9 cellular contexts compared by ENCODE assay signal in the genomic region with DNA sequence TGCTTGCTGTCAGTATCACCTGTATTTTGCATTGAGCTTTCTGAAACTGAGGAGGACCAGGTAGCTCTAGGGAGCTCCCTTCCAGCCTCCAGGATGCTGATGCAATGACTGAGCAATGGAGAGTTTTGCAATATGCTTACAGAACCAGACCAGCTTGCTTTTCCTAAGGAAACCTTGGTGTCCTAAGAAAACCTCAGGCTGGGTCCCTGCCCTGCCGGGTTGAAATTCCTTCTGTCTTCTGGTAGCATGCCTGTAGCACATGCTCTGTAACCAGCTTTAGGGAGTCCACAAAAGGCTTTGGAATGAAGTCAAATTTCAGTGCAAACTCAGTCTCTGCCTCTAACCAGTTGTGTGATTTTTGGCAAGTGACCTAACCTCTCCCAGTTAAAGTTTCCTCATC.
DNase-seq lines count a peak whose midpoint lies in the region; ATAC-seq, FAIRE-seq and TF ChIP-seq lines count a peak whose summit lies in the region.
"Had no signal": no experiment of that assay in that cellular context is flagged by ENCODE, and none has a peak within 500 bp of the region (broad histone marks: within the 10 kb centered on the region; RNA-seq: fewer than 3 reads in every experiment).

No MANE protein-coding gene starts in this region.

- H3K27me3 ChIP-seq in GM23248 (replicated peaks; ENCODE audit: insufficient read depth) (no peaks in the 10 kb centered on the region), RWPE2 (ENCODE audit: insufficient read depth, poor library complexity, severe bottlenecking) (no peaks in the 10 kb centered on the region), gastrocnemius medialis (no peaks in the 10 kb centered on the region)
- H3K27me3 ChIP-seq: vagina had no signal

- H3K36me3 ChIP-seq in GM23248 (ENCODE audit: low read depth), result no peaks in the 10 kb centered on the region
- H3K36me3 ChIP-seq in RWPE2 (ENCODE audit: low read depth), result peaks cover 10% of the 10 kb centered on the region
- H3K36me3 ChIP-seq in gastrocnemius medialis, result no peaks in the 10 kb centered on the region
- H3K36me3 ChIP-seq: vagina had no signal

- TF ChIP-seq CTCF in RWPE2 (IDR thresholded peaks at IDR 0.05; ENCODE audit: poor library complexity, severe bottlenecking), result no peak
- no peak for TF ChIP-seq CTCF in gastrocnemius medialis (IDR thresholded peaks at IDR 0.05 in 4 of 5, conservative IDR thresholded peaks at IDR 0.05 in 1 of 5)

- ATAC-seq in RWPE2 (ENCODE audit: low read depth) (peak; percentile 96), gastrocnemius medialis (peak; percentile 95 to 98)

- peak overlapping the region; percentile 46 for H3K9ac ChIP-seq in GM23248

- H3K4me1 ChIP-seq in GM23248 (ENCODE audit: insufficient read depth) (peaks cover 27% of the 10 kb centered on the region), RWPE2 (ENCODE audit: insufficient read depth, poor library complexity, severe bottlenecking) (peaks cover 37% of the 10 kb centered on the region), gastrocnemius medialis (peaks cover 9 to 10% of the 10 kb centered on the region in 2 donors)

- H3K4me3 ChIP-seq in GM23248 (no peak overlapping the region), RWPE2 (ENCODE audit: severe bottlenecking) (no peak overlapping the region), gastrocnemius medialis (no peak overlapping the region)
- H3K4me3 ChIP-seq: vagina had no signal

- H3K4me2 ChIP-seq in GM23248 (ENCODE audit: unreplicated experiment), result no peak overlapping the region

- H3K9me2 ChIP-seq in GM23248 (ENCODE audit: insufficient read depth), result no peaks in the 10 kb centered on the region

- H3K79me2 ChIP-seq in GM23248 (ENCODE audit: insufficient read depth), result no peaks in the 10 kb centered on the region

- no peak overlapping the region for H2AFZ ChIP-seq in GM23248

- H3K27ac ChIP-seq in GM23248, result peak overlapping the region; percentile 84
- H3K27ac ChIP-seq in RWPE2 (ENCODE audit: poor library complexity, severe bottlenecking), result peak overlapping the region; percentile 97
- peak overlapping the region in 2 of 4 donors; percentile 5 to 8 for H3K27ac ChIP-seq in gastrocnemius medialis
- H3K27ac ChIP-seq in caudate nucleus (ENCODE audit: low read depth, low read length), result no peak overlapping the region
- H3K27ac ChIP-seq: vagina had no signal

- in situ Hi-C loops in GM23248 (cut with MboI), result no loop called here
- in situ Hi-C loops in gastrocnemius medialis (cut with MboI; ENCODE audit: low sequenced_read_pairs in 4 of 4), result no loop called here

- peaks cover 23% of the 10 kb centered on the region for H3F3A ChIP-seq in GM23248 (ENCODE audit: insufficient read depth)

- WGBS in GM23248 (ENCODE audit: low coverage in 1 of 2, low lambda C conversion rate in 2 of 2, missing lambda C conversion rate in 2 of 2), 2 experiments, result 0 to 7% methylated on average over 1 of the region's 1 CpG

- DNase-seq in GM23248 (peak; percentile 98), RWPE2 (ENCODE audit: low spot score) (peak; percentile 86), fibroblast of the conjunctiva (ENCODE audit: low read depth) (peak; percentile 99), gastrocnemius medialis (peak; percentile 58 to 84), caudate nucleus (lab: John Stamatoyannopoulos, UW) (no peak), GM12891 (ENCODE audit: insufficient read length, low spot score) (no peak), NOMO-1 treated with dmso at 0.1 percent for 144 hours (lab: John Stamatoyannopoulos, UW; ENCODE audit: unreplicated experiment) (no peak)
- no peak for DNase-seq in activated CD4-positive, alpha-beta T cell treated with anti-CD3 and anti-CD28 coated beads for 4 hours

- H3K9me3 ChIP-seq in GM23248 (ENCODE audit: low read depth) (no peaks in the 10 kb centered on the region), RWPE2 (ENCODE audit: severe bottlenecking) (peaks cover 11% of the 10 kb centered on the region), gastrocnemius medialis (no peaks in the 10 kb centered on the region)

- H4K20me1 ChIP-seq in GM23248 (ENCODE audit: insufficient read depth), result no peaks in the 10 kb centered on the region

- TF ChIP-seq POLR2A in gastrocnemius medialis (IDR thresholded peaks at IDR 0.05), result no peak
- no peak for TF ChIP-seq POLR2A in GM12891 (IDR thresholded peaks at IDR 0.05; ENCODE audit: low read depth, low read length)

- intact Hi-C loops in gastrocnemius medialis (cut with DNase I; ENCODE audit: low total_unique reads), result no loop called here

- FAIRE-seq in GM12891 (lab: Jason Lieb, UNC), result no peak

TF ChIP-seq in GM12891, 5 proteins besides CTCF, POLR2A, EP300 and RAD21:
- no peak for TF ChIP-seq TAF1 (IDR thresholded peaks at IDR 0.05; ENCODE audit: low read depth, low read length)
- no peak for TF ChIP-seq PAX5 (IDR thresholded peaks at IDR 0.05; ENCODE audit: insufficient read depth, low read length, severe bottlenecking)
- no peak for TF ChIP-seq POU2F2 (IDR thresholded peaks at IDR 0.05; ENCODE audit: low read depth, low read length)
- no peak for TF ChIP-seq SPI1 (IDR thresholded peaks at IDR 0.05; ENCODE audit: low read depth, low read length)
- TF ChIP-seq POLR2AphosphoS5 (IDR thresholded peaks at IDR 0.05; ENCODE audit: low read depth, low read length), result no peak

Comparison
In these comparisons a context has a peak if more than half of its experiments do, and no peak if none do; other contexts are left out.
1. DNase-seq: peak in GM23248 (single experiment), RWPE2 (single experiment), fibroblast of the conjunctiva (single experiment) and gastrocnemius medialis (2 of 2); none in caudate nucleus (0 of 61), GM12891 (single experiment), NOMO-1 treated with dmso at 0.1 percent for 144 hours (single experiment) and activated CD4-positive, alpha-beta T cell treated with anti-CD3 and anti-CD28 coated beads for 4 hours (0 of 2).